In genomic region chr12:45729233-45730115, GRCh38 we compare ENCODE assay signal across 1 cellular context.
TF ChIP-seq lines count a peak whose summit lies in the region.

Gene ARID2, plus strand, starts transcription at chr12:45729706. Its CDS starts 131 bp downstream, at chr12:45729837.

TF ChIP-seq in K562, 482 proteins besides CTCF, POLR2A, EP300 and RAD21 (continued from another document and continues in another):
- no peak for TF ChIP-seq FOXO4 (CRISPR knock-in tag; IDR thresholded peaks at IDR 0.05)
- TF ChIP-seq, protein P1, sequence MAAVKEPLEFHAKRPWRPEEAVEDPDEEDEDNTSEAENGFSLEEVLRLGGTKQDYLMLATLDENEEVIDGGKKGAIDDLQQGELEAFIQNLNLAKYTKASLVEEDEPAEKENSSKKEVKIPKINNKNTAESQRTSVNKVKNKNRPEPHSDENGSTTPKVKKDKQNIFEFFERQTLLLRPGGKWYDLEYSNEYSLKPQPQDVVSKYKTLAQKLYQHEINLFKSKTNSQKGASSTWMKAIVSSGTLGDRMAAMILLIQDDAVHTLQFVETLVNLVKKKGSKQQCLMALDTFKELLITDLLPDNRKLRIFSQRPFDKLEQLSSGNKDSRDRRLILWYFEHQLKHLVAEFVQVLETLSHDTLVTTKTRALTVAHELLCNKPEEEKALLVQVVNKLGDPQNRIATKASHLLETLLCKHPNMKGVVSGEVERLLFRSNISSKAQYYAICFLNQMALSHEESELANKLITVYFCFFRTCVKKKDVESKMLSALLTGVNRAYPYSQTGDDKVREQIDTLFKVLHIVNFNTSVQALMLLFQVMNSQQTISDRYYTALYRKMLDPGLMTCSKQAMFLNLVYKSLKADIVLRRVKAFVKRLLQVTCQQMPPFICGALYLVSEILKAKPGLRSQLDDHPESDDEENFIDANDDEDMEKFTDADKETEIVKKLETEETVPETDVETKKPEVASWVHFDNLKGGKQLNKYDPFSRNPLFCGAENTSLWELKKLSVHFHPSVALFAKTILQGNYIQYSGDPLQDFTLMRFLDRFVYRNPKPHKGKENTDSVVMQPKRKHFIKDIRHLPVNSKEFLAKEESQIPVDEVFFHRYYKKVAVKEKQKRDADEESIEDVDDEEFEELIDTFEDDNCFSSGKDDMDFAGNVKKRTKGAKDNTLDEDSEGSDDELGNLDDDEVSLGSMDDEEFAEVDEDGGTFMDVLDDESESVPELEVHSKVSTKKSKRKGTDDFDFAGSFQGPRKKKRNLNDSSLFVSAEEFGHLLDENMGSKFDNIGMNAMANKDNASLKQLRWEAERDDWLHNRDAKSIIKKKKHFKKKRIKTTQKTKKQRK (IDR thresholded peaks at IDR 0.05; ENCODE audit: borderline replicate concordance, low read depth, low read length), result no peak
- no peak for TF ChIP-seq ZNF23 (CRISPR knock-in tag; IDR thresholded peaks at IDR 0.05)
- TF ChIP-seq SIN3B (IDR thresholded peaks at IDR 0.05; ENCODE audit: low read depth), result no peak
- TF ChIP-seq NR2F6 (CRISPR knock-in tag; IDR thresholded peaks at IDR 0.05), result no peak
- no peak for TF ChIP-seq SRSF9 (IDR thresholded peaks at IDR 0.05; ENCODE audit: borderline replicate concordance, low read depth, low read length)
- no peak for TF ChIP-seq ZNF766 (CRISPR knock-in tag; conservative IDR thresholded peaks at IDR 0.05)
- TF ChIP-seq, protein P2, sequence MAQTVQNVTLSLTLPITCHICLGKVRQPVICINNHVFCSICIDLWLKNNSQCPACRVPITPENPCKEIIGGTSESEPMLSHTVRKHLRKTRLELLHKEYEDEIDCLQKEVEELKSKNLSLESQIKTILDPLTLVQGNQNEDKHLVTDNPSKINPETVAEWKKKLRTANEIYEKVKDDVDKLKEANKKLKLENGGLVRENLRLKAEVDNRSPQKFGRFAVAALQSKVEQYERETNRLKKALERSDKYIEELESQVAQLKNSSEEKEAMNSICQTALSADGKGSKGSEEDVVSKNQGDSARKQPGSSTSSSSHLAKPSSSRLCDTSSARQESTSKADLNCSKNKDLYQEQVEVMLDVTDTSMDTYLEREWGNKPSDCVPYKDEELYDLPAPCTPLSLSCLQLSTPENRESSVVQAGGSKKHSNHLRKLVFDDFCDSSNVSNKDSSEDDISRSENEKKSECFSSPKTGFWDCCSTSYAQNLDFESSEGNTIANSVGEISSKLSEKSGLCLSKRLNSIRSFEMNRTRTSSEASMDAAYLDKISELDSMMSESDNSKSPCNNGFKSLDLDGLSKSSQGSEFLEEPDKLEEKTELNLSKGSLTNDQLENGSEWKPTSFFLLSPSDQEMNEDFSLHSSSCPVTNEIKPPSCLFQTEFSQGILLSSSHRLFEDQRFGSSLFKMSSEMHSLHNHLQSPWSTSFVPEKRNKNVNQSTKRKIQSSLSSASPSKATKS (CRISPR knock-in tag; IDR thresholded peaks at IDR 0.05), result no peak
- TF ChIP-seq HEY1 (CRISPR knock-in tag; IDR thresholded peaks at IDR 0.05; ENCODE audit: borderline replicate concordance), result no peak
- no peak for TF ChIP-seq RERE (CRISPR knock-in tag; IDR thresholded peaks at IDR 0.05; ENCODE audit: borderline replicate concordance)
- TF ChIP-seq SNIP1 (IDR thresholded peaks at IDR 0.05; ENCODE audit: low read depth), result peak; percentile 72; the same call in 1 of the 2 replicates
- TF ChIP-seq, protein P3, sequence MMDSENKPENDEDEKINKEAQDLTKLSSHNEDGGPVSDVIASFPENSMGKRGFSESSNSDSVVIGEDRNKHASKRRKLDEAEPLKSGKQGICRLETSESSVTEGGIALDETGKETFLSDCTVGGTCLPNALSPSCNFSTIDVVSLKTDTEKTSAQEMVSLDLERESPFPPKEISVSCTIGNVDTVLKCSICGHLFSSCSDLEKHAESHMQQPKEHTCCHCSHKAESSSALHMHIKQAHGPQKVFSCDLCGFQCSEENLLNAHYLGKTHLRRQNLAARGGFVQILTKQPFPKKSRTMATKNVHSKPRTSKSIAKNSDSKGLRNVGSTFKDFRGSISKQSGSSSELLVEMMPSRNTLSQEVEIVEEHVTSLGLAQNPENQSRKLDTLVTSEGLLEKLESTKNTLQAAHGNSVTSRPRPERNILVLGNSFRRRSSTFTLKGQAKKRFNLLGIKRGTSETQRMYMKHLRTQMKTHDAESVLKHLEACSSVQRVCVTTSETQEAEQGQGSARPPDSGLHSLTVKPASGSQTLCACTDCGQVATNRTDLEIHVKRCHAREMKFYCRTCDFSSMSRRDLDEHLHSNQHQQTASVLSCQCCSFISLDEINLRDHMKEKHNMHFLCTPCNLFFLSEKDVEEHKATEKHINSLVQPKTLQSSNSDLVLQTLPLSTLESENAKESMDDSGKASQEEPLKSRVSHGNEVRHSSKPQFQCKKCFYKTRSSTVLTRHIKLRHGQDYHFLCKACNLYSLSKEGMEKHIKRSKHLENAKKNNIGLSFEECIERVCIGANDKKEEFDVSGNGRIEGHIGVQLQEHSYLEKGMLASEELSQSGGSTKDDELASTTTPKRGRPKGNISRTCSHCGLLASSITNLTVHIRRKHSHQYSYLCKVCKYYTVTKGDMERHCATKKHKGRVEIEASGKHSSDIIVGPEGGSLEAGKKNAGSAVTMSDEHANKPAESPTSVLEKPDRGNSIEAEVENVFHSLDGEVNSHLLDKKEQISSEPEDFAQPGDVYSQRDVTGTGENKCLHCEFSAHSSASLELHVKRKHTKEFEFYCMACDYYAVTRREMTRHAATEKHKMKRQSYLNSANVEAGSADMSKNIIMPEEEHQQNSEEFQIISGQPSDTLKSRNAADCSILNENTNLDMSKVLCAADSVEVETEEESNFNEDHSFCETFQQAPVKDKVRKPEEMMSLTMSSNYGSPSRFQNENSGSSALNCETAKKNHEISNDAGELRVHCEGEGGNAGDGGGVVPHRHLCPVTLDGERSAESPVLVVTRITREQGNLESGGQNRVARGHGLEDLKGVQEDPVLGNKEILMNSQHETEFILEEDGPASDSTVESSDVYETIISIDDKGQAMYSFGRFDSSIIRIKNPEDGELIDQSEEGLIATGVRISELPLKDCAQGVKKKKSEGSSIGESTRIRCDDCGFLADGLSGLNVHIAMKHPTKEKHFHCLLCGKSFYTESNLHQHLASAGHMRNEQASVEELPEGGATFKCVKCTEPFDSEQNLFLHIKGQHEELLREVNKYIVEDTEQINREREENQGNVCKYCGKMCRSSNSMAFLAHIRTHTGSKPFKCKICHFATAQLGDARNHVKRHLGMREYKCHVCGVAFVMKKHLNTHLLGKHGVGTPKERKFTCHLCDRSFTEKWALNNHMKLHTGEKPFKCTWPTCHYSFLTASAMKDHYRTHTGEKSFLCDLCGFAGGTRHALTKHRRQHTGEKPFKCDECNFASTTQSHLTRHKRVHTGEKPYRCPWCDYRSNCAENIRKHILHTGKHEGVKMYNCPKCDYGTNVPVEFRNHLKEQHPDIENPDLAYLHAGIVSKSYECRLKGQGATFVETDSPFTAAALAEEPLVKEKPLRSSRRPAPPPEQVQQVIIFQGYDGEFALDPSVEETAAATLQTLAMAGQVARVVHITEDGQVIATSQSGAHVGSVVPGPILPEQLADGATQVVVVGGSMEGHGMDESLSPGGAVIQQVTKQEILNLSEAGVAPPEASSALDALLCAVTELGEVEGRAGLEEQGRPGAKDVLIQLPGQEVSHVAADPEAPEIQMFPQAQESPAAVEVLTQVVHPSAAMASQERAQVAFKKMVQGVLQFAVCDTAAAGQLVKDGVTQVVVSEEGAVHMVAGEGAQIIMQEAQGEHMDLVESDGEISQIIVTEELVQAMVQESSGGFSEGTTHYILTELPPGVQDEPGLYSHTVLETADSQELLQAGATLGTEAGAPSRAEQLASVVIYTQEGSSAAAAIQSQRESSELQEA (IDR thresholded peaks at IDR 0.05; ENCODE audit: low read depth), result no peak
- TF ChIP-seq DIDO1 (tag; IDR thresholded peaks at IDR 0.05; ENCODE audit: low read depth), result no peak
- TF ChIP-seq, protein P4, sequence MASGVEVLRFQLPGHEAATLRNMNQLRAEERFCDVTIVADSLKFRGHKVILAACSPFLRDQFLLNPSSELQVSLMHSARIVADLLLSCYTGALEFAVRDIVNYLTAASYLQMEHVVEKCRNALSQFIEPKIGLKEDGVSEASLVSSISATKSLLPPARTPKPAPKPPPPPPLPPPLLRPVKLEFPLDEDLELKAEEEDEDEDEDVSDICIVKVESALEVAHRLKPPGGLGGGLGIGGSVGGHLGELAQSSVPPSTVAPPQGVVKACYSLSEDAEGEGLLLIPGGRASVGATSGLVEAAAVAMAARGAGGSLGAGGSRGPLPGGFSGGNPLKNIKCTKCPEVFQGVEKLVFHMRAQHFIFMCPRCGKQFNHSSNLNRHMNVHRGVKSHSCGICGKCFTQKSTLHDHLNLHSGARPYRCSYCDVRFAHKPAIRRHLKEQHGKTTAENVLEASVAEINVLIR (CRISPR knock-in tag; IDR thresholded peaks at IDR 0.05), result no peak
- TF ChIP-seq ZNF253 (CRISPR knock-in tag; conservative IDR thresholded peaks at IDR 0.05), result no peak
- no peak for TF ChIP-seq CBX2 (IDR thresholded peaks at IDR 0.05; ENCODE audit: insufficient read depth, low read length, poor library complexity, severe bottlenecking)
- TF ChIP-seq THRA (IDR thresholded peaks at IDR 0.05), result no peak
- no peak for TF ChIP-seq SOX6 (IDR thresholded peaks at IDR 0.05)
- no peak; the same call in 1 of the 2 replicates for TF ChIP-seq BRD4 (IDR thresholded peaks at IDR 0.05)
- TF ChIP-seq NR2C2 (CRISPR knock-in tag; IDR thresholded peaks at IDR 0.05), result no peak
- TF ChIP-seq NR2C2 (tag; IDR thresholded peaks at IDR 0.05), result no peak
- no peak for TF ChIP-seq KLF6 (CRISPR knock-in tag; IDR thresholded peaks at IDR 0.05; ENCODE audit: borderline replicate concordance)
- no peak for TF ChIP-seq GTF2B (IDR thresholded peaks at IDR 0.05; ENCODE audit: extremely low read depth, insufficient read length)
